Comparison of ENCODE assay signal across 9 cellular contexts in the genomic region with DNA sequence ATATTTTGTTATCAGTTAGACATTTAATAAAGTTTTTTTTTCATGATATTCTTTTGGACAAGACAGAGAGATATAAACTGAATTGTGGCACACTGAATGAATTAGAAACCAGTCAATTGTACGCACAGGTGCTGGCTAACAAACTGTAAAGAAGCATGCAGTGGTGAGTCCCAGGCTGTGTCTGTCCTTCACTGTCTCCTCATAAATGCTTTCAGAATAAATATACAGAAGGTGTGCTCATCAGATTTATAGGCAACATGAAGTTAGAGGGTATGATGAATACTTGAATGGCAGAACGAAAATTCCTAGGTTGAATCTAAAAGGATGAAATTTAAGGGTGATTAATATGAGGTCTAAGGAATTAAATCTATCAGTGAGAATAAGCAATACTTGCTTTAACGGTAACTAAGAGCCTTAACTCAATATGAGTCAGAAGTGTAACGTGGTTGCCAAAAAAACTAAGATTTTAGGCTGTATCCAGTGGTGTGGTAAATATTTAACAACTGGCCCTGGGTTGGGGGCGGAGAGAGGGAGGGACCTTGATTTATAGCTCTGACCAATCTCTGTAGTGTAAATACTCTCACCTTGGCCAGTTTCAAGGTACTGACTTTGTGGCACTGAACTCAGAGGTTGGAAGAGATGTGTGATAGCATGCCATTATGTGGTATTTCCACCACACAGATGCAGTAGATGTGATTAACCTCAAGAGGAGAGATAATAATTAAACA. TPM values are rescaled to one million over a fixed set of nuclear protein-coding genes. Genes with fewer than 3 reads are reported as not detected.
A peak's percentile ranks its signal among the peaks of the same experiment; 100 is the strongest.
DNase-seq lines count a peak whose midpoint lies in the region; ATAC-seq, FAIRE-seq and TF ChIP-seq lines count a peak whose summit lies in the region.
"Had no signal": no experiment of that assay in that cellular context is flagged by ENCODE, and none has a peak within 500 bp of the region (broad histone marks: within the 10 kb centered on the region; RNA-seq: fewer than 3 reads in every experiment).

No MANE protein-coding gene starts in this region.

- H3K27me3 Mint-ChIP-seq in activated T-helper 2 cell treated with anti-CD3 and anti-CD28 coated beads, Interferon-gamma antibody, Interleukin-2, Interleukin-4, amounts not matched to agents 10 μg/mL and 5 μg/mL and 100 μg/mL, durations not matched to agents 14 hours and 24 hours and 36 hours (ENCODE audit: low read depth): no peaks in the 10 kb centered on the region
- no peaks in the 10 kb centered on the region for H3K27me3 Mint-ChIP-seq in naive thymus-derived CD4-positive, alpha-beta T cell
- H3K27me3 Mint-ChIP-seq in nephron progenitor cell (ENCODE audit: low read depth, poor library complexity): peaks cover under 1% of the 10 kb centered on the region

- no peaks in the 10 kb centered on the region for H3K9me3 Mint-ChIP-seq in activated T-helper 2 cell treated with anti-CD3 and anti-CD28 coated beads, Interferon-gamma antibody, Interleukin-2, Interleukin-4, amounts not matched to agents 10 μg/mL and 5 μg/mL and 100 μg/mL, durations not matched to agents 14 hours and 24 hours and 36 hours
- peaks cover 0 to 6% (median 0%) of the 10 kb centered on the region in 11 donors for H3K9me3 Mint-ChIP-seq in naive thymus-derived CD4-positive, alpha-beta T cell
- no peaks in the 10 kb centered on the region for H3K9me3 Mint-ChIP-seq in nephron progenitor cell

- H3K4me1 Mint-ChIP-seq in activated T-helper 2 cell treated with anti-CD3 and anti-CD28 coated beads, Interferon-gamma antibody, Interleukin-2, Interleukin-4, amounts not matched to agents 10 μg/mL and 5 μg/mL and 100 μg/mL, durations not matched to agents 14 hours and 24 hours and 36 hours (ENCODE audit: low read depth): peaks cover 53% of the 10 kb centered on the region
- peaks cover 31 to 95% (median 81%) of the 10 kb centered on the region in 7 donors for H3K4me1 Mint-ChIP-seq in naive thymus-derived CD4-positive, alpha-beta T cell
- H3K4me1 Mint-ChIP-seq in nephron progenitor cell: peaks cover 18% of the 10 kb centered on the region

- TF ChIP-seq CTCF in nephron progenitor cell (IDR thresholded peaks at IDR 0.05) (no peak), esophagus muscularis mucosa (IDR thresholded peaks at IDR 0.05) (no peak)

- H3K4me3 ChIP-seq in naive thymus-derived CD4-positive, alpha-beta T cell (ENCODE audit: low read length): no peak overlapping the region
- no peak overlapping the region for H3K4me3 ChIP-seq in esophagus muscularis mucosa

- CTCF ChIA-PET in naive thymus-derived CD4-positive, alpha-beta T cell (lab: Charles Lee): interaction anchor here (1.5 to 1.9 kb wide), 2 partner anchors 39 to 41 kb away, joined by 4 to 7 read pairs; no protein-coding TSS in a partner anchor

- H3K4me3 Mint-ChIP-seq in activated T-helper 2 cell treated with anti-CD3 and anti-CD28 coated beads, Interferon-gamma antibody, Interleukin-2, Interleukin-4, amounts not matched to agents 10 μg/mL and 5 μg/mL and 100 μg/mL, durations not matched to agents 14 hours and 24 hours and 36 hours (ENCODE audit: low read depth): no peak overlapping the region
- H3K4me3 Mint-ChIP-seq in naive thymus-derived CD4-positive, alpha-beta T cell: peak overlapping the region in 4 of 10 donors; percentile 20 to 85 (median 34)
- no peak overlapping the region for H3K4me3 Mint-ChIP-seq in nephron progenitor cell

- H3K4me1 ChIP-seq in naive thymus-derived CD4-positive, alpha-beta T cell (ENCODE audit: control insufficient read depth in 2 of 2, insufficient read depth in 2 of 2, low read length in 2 of 2): peaks cover 37 to 60% of the 10 kb centered on the region in 2 donors
- peaks cover 11 to 17% (median 13%) of the 10 kb centered on the region in 4 donors for H3K4me1 ChIP-seq in esophagus muscularis mucosa

- H3K36me3 ChIP-seq in naive thymus-derived CD4-positive, alpha-beta T cell (ENCODE audit: control insufficient read depth in 2 of 3, insufficient read depth in 3 of 3, low read length in 3 of 3): no peaks in the 10 kb centered on the region
- no peaks in the 10 kb centered on the region for H3K36me3 ChIP-seq in esophagus muscularis mucosa

- H3K27ac ChIP-seq in naive thymus-derived CD4-positive, alpha-beta T cell (ENCODE audit: low read depth, low read length): no peak overlapping the region
- no peak overlapping the region for H3K27ac ChIP-seq in esophagus muscularis mucosa (replicated peaks in 1 of 4)

- H3K27me3 ChIP-seq in naive thymus-derived CD4-positive, alpha-beta T cell (ENCODE audit: control insufficient read depth in 2 of 2, insufficient read depth in 2 of 2, low read length in 2 of 2): no peaks in the 10 kb centered on the region
- no peaks in the 10 kb centered on the region for H3K27me3 ChIP-seq in esophagus muscularis mucosa

- no peaks in the 10 kb centered on the region for H3K9me3 ChIP-seq in naive thymus-derived CD4-positive, alpha-beta T cell (ENCODE audit: control insufficient read depth in 2 of 3, low read length in 3 of 3)
- no peaks in the 10 kb centered on the region for H3K9me3 ChIP-seq in esophagus muscularis mucosa

- 74% methylated on average over 5 of the region's 5 CpGs for WGBS in esophagus muscularis mucosa

- H3K36me3 Mint-ChIP-seq in activated T-helper 2 cell treated with anti-CD3 and anti-CD28 coated beads, Interferon-gamma antibody, Interleukin-2, Interleukin-4, amounts not matched to agents 10 μg/mL and 5 μg/mL and 100 μg/mL, durations not matched to agents 14 hours and 24 hours and 36 hours (ENCODE audit: low read depth): no peaks in the 10 kb centered on the region
- H3K36me3 Mint-ChIP-seq in naive thymus-derived CD4-positive, alpha-beta T cell: peaks cover 0 to 12% (median 4%) of the 10 kb centered on the region in 5 donors
- no peaks in the 10 kb centered on the region for H3K36me3 Mint-ChIP-seq in nephron progenitor cell (ENCODE audit: low read depth)

- intact Hi-C loops in activated T-helper 2 cell treated with anti-CD3 and anti-CD28 coated beads, Interferon-gamma antibody, Interleukin-2, Interleukin-4, amounts not matched to agents 10 μg/mL and 5 μg/mL and 100 μg/mL, durations not matched to agents 14 hours and 24 hours and 36 hours (cut with micrococcal nuclease): no loop called here
- intact Hi-C loops in naive thymus-derived CD4-positive, alpha-beta T cell (cut with micrococcal nuclease): loop anchor here in 1 of 2 donors (1.0 kb wide), 1 partner anchor 8 kb away; no protein-coding TSS in a partner anchor
- intact Hi-C loops in esophagus muscularis mucosa (cut with DNase I): no loop called here

- ATAC-seq in HG02610 (IDR thresholded peaks at IDR 0.05; ENCODE audit: unreplicated experiment): peak; percentile 55
- peak; percentile 64 for ATAC-seq in naive thymus-derived CD4-positive, alpha-beta T cell

- DNase-seq in GM18507 (ENCODE audit: extremely low spot score, insufficient read length, low read depth): no peak
- peak; percentile 26 for DNase-seq in activated T-helper 2 cell treated with anti-CD3 and anti-CD28 coated beads, Interferon-gamma antibody, Interleukin-2, Interleukin-4, amounts not matched to agents 10 μg/mL and 5 μg/mL and 100 μg/mL, durations not matched to agents 14 hours and 24 hours and 36 hours (ENCODE audit: low spot score)
- no peak for DNase-seq in naive thymus-derived CD4-positive, alpha-beta T cell
- DNase-seq in NCI-H2227 (lab: John Stamatoyannopoulos, UW; ENCODE audit: unreplicated experiment): no peak
- DNase-seq in nephron progenitor cell: no peak
- no peak for DNase-seq in EL
- DNase-seq in esophagus muscularis mucosa (ENCODE audit: extremely low spot score): no peak
- DNase-seq: NCI-H526 treated with DMSO at 0.1 percent for 48 hours had no signal

- peak overlapping the region; percentile 32 for H3K27ac Mint-ChIP-seq in activated T-helper 2 cell treated with anti-CD3 and anti-CD28 coated beads, Interferon-gamma antibody, Interleukin-2, Interleukin-4, amounts not matched to agents 10 μg/mL and 5 μg/mL and 100 μg/mL, durations not matched to agents 14 hours and 24 hours and 36 hours
- H3K27ac Mint-ChIP-seq in naive thymus-derived CD4-positive, alpha-beta T cell: peak overlapping the region in 8 of 9 donors; percentile 56 to 90 (median 75)
- H3K27ac Mint-ChIP-seq in nephron progenitor cell: no peak overlapping the region

- TF ChIP-seq POLR2A in esophagus muscularis mucosa (IDR thresholded peaks at IDR 0.05; ENCODE audit: low read depth): no peak

- FAIRE-seq in GM18507 (lab: Jason Lieb, UNC): peak; percentile 68

- POLR2A ChIA-PET in naive thymus-derived CD4-positive, alpha-beta T cell (lab: Charles Lee): interaction anchor here (1.5 to 19.0 kb wide), 4 partner anchors 8 to 39 kb away, joined by 3 to 334 read pairs (median 16); partner anchors contain the start of gene AAK1

- TF ChIP-seq EP300 in esophagus muscularis mucosa (IDR thresholded peaks at IDR 0.05): no peak

RNA-seq across cellular contexts. Expression of gene AAK1, which starts 41.9 kb away (rescaled TPM):
- 108 TPM in 2 replicates for total RNA-seq in activated T-helper 2 cell treated with anti-CD3 and anti-CD28 coated beads, Interferon-gamma antibody, Interleukin-2, Interleukin-4, amounts not matched to agents 10 μg/mL and 5 μg/mL and 100 μg/mL, durations not matched to agents 14 hours and 24 hours and 36 hours
- 100 to 1,000 TPM; 114 to 253 (median 218) TPM for total RNA-seq in naive thymus-derived CD4-positive, alpha-beta T cell
- 10 to 100 TPM; 71.5 to 84.6 TPM for polyA plus RNA-seq in naive thymus-derived CD4-positive, alpha-beta T cell
- 10 to 100 TPM; 27.8 to 53.2 (median 41.9) TPM for total RNA-seq in esophagus muscularis mucosa

RNA-seq across cellular contexts. Expression of gene ANXA4, which starts 56.4 kb away (rescaled TPM):
- total RNA-seq in activated T-helper 2 cell treated with anti-CD3 and anti-CD28 coated beads, Interferon-gamma antibody, Interleukin-2, Interleukin-4, amounts not matched to agents 10 μg/mL and 5 μg/mL and 100 μg/mL, durations not matched to agents 14 hours and 24 hours and 36 hours: 45.6 and 52.9 TPM in 2 replicates
- total RNA-seq in naive thymus-derived CD4-positive, alpha-beta T cell: 10 to 100 TPM in 4 of 5 experiments, 1 to 10 TPM in 1; 8.0 to 75.6 (median 15.9) TPM
- 1 to 10 TPM; 3.1 to 4.9 TPM for polyA plus RNA-seq in naive thymus-derived CD4-positive, alpha-beta T cell
- total RNA-seq in esophagus muscularis mucosa: 10 to 100 TPM; 44.9 to 94.8 (median 58.5) TPM
